In genomic region chr9:99183616-99184015, GRCh38 we compare ENCODE assay signal across 12 cellular contexts. TPM values are rescaled to one million over a fixed set of nuclear protein-coding genes. Genes with fewer than 3 reads are reported as not detected.
A peak's percentile ranks its signal among the peaks of the same experiment; 100 is the strongest.
DNase-seq lines count a peak whose midpoint lies in the region; ATAC-seq, FAIRE-seq and TF ChIP-seq lines count a peak whose summit lies in the region.
"Had no signal": no experiment of that assay in that cellular context is flagged by ENCODE, and none has a peak within 500 bp of the region (broad histone marks: within the 10 kb centered on the region; RNA-seq: fewer than 3 reads in every experiment).

No MANE protein-coding gene starts in this region.

- H3K4me1 ChIP-seq in GM23338 (ENCODE audit: insufficient read depth) (peaks cover 13% of the 10 kb centered on the region), endothelial cell of umbilical vein (ENCODE audit: control insufficient read depth, extremely low read depth, insufficient read depth, low read length) (peaks cover 10% of the 10 kb centered on the region), heart left ventricle (peaks cover 0 to 19% (median 6%) of the 10 kb centered on the region in 12 donors)

- H4K20me1 ChIP-seq in GM23338 (replicated peaks; ENCODE audit: insufficient read depth): no peaks in the 10 kb centered on the region
- H4K20me1 ChIP-seq in endothelial cell of umbilical vein (replicated peaks; ENCODE audit: control insufficient read depth, extremely low read depth, insufficient read depth, low read length): no peaks in the 10 kb centered on the region

- peaks cover 14% of the 10 kb centered on the region for H3K4me1 Mint-ChIP-seq in GM23338
- peaks cover 99% of the 10 kb centered on the region for H3K4me1 Mint-ChIP-seq in activated B cell treated with CpG ODN at 0.5 μM for 24 hours
- H3K4me1 Mint-ChIP-seq in stimulated activated effector memory CD8-positive, alpha-beta T cell treated with anti-CD3 and anti-CD28 coated beads, Interleukin-12 subunit alpha, Interleukin-12 subunit beta, amount 100 ng/mL, for 72 hours: peaks cover 70% of the 10 kb centered on the region

- H3K27me3 ChIP-seq in GM23338 (ENCODE audit: insufficient read depth) (no peaks in the 10 kb centered on the region), endothelial cell of umbilical vein (ENCODE audit: control insufficient read depth in 2 of 2, insufficient read depth in 2 of 2, low read length in 2 of 2) (peaks cover 3% of the 10 kb centered on the region in 2 experiments), heart left ventricle (peaks cover 0 to under 1% (median 0%) of the 10 kb centered on the region in 9 donors)

- H3K36me3 Mint-ChIP-seq in GM23338 (ENCODE audit: low read depth) (no peaks in the 10 kb centered on the region), activated B cell treated with CpG ODN at 0.5 μM for 24 hours (ENCODE audit: low read depth) (peaks cover 2% of the 10 kb centered on the region)
- peaks cover 4% of the 10 kb centered on the region for H3K36me3 Mint-ChIP-seq in stimulated activated effector memory CD8-positive, alpha-beta T cell treated with anti-CD3 and anti-CD28 coated beads, Interleukin-12 subunit alpha, Interleukin-12 subunit beta, amount 100 ng/mL, for 72 hours

- H3K36me3 ChIP-seq in GM23338 (ENCODE audit: insufficient read depth) (no peaks in the 10 kb centered on the region), endothelial cell of umbilical vein (ENCODE audit: control insufficient read depth in 2 of 2, extremely low read depth in 1 of 2, insufficient read depth in 2 of 2, low read length in 2 of 2) (no peaks in the 10 kb centered on the region), heart left ventricle (no peaks in the 10 kb centered on the region)

- H3K27me3 Mint-ChIP-seq in GM23338 (ENCODE audit: insufficient read depth, low read depth, poor library complexity): peaks cover 3% of the 10 kb centered on the region
- no peaks in the 10 kb centered on the region for H3K27me3 Mint-ChIP-seq in activated B cell treated with CpG ODN at 0.5 μM for 24 hours

- H3K4me3 ChIP-seq in GM23338 (no peak overlapping the region), endothelial cell of umbilical vein (replicated peaks in 1 of 3; ENCODE audit: insufficient read depth in 1 of 3, low read depth in 1 of 3, low read length in 3 of 3) (no peak overlapping the region), heart left ventricle (no peak overlapping the region)

- FAIRE-seq in endothelial cell of umbilical vein (lab: Jason Lieb, UNC): no peak
- FAIRE-seq: H54 had no signal

- H3K9me3 Mint-ChIP-seq in GM23338: no peaks in the 10 kb centered on the region
- H3K9me3 Mint-ChIP-seq in activated B cell treated with CpG ODN at 0.5 μM for 24 hours: no peaks in the 10 kb centered on the region
- no peaks in the 10 kb centered on the region for H3K9me3 Mint-ChIP-seq in stimulated activated effector memory CD8-positive, alpha-beta T cell treated with anti-CD3 and anti-CD28 coated beads, Interleukin-12 subunit alpha, Interleukin-12 subunit beta, amount 100 ng/mL, for 72 hours

- TF ChIP-seq POLR2A in endothelial cell of umbilical vein (IDR thresholded peaks at IDR 0.05; ENCODE audit: low read depth, low read length) (no peak), heart left ventricle (IDR thresholded peaks at IDR 0.05) (no peak)

- intact Hi-C loops in activated B cell treated with CpG ODN at 0.5 μM for 24 hours (cut with micrococcal nuclease) (loop anchor here (1.0 to 5.0 kb wide), 18 partner anchors 16 to 1140 kb away; partner anchors contain the start of genes INVS and SEC61B), endothelial cell of umbilical vein (cut with micrococcal nuclease) (loop anchor here (1.0 to 5.0 kb wide), 13 partner anchors 20 to 1412 kb away; partner anchors contain the start of genes ERP44, INVS, NR4A3 and SEC61B), heart left ventricle (cut with DNase I) (loop anchor here in 8 of 10 donors (5.0 to 10.0 kb wide), 9 partner anchors 81 to 1411 kb away; no protein-coding TSS in a partner anchor)

- H3K9me1 ChIP-seq in endothelial cell of umbilical vein (replicated peaks; ENCODE audit: control insufficient read depth, extremely low read depth, insufficient read depth, low read length): no peaks in the 10 kb centered on the region

- 84 to 97% (median 90%) methylated on average over 3 of the region's 3 CpGs for WGBS in heart left ventricle, 4 donors

- ATAC-seq in GM23338: no peak
- ATAC-seq in activated B cell treated with CpG ODN at 0.5 μM for 24 hours (ENCODE audit: low read depth): no peak
- no peak for ATAC-seq in stimulated activated effector memory CD8-positive, alpha-beta T cell treated with anti-CD3 and anti-CD28 coated beads, Interleukin-12 subunit alpha, Interleukin-12 subunit beta, amount 100 ng/mL, for 72 hours
- no peak for ATAC-seq in heart left ventricle

- no peaks in the 10 kb centered on the region for H3K79me2 ChIP-seq in GM23338 (replicated peaks; ENCODE audit: insufficient read depth)
- no peaks in the 10 kb centered on the region for H3K79me2 ChIP-seq in endothelial cell of umbilical vein (ENCODE audit: control insufficient read depth, insufficient read depth, low read length)

- no peak overlapping the region for H3K4me3 Mint-ChIP-seq in GM23338
- H3K4me3 Mint-ChIP-seq in activated B cell treated with CpG ODN at 0.5 μM for 24 hours: peak overlapping the region; percentile 57
- peak overlapping the region; percentile 54 for H3K4me3 Mint-ChIP-seq in stimulated activated effector memory CD8-positive, alpha-beta T cell treated with anti-CD3 and anti-CD28 coated beads, Interleukin-12 subunit alpha, Interleukin-12 subunit beta, amount 100 ng/mL, for 72 hours

- H3K27ac Mint-ChIP-seq in GM23338 (no peak overlapping the region), activated B cell treated with CpG ODN at 0.5 μM for 24 hours (peak overlapping the region; percentile 95)
- peak overlapping the region; percentile 89 for H3K27ac Mint-ChIP-seq in stimulated activated effector memory CD8-positive, alpha-beta T cell treated with anti-CD3 and anti-CD28 coated beads, Interleukin-12 subunit alpha, Interleukin-12 subunit beta, amount 100 ng/mL, for 72 hours

- no peaks in the 10 kb centered on the region for H3F3A ChIP-seq in GM23338 (replicated peaks; ENCODE audit: low read depth)

- CTCF ChIA-PET in activated B cell treated with CpG ODN at 0.5 μM for 24 hours (lab: Charles Lee): interaction anchor here (1.3 to 8.4 kb wide), 10 partner anchors 12 to 829 kb away, joined by 3 to 120 read pairs (median 8); no protein-coding TSS in a partner anchor
- CTCF ChIA-PET in endothelial cell of umbilical vein (lab: Charles Lee): interaction anchor here (0.7 to 3.5 kb wide), 10 partner anchors 20 to 1246 kb away, joined by 3 to 30 read pairs (median 4); no protein-coding TSS in a partner anchor

- TF ChIP-seq CTCF in GM23338 (conservative IDR thresholded peaks at IDR 0.05; ENCODE audit: low read depth in 2 of 2): no peak
- TF ChIP-seq CTCF in activated B cell treated with CpG ODN at 0.5 μM for 24 hours (IDR thresholded peaks at IDR 0.05): no peak
- no peak for TF ChIP-seq CTCF in endothelial cell of umbilical vein (IDR thresholded peaks at IDR 0.05; ENCODE audit: extremely low read depth in 1 of 2, insufficient read depth in 1 of 2, low read depth in 1 of 2, low read length in 2 of 2)
- no peak for TF ChIP-seq CTCF in heart left ventricle (IDR thresholded peaks at IDR 0.05)

- dilution Hi-C loops in endothelial cell of umbilical vein (cut with MboI; ENCODE audit: extremely low pct_ligation_motif_present, low sequenced_read_pairs): no loop called here

- H3K9me3 ChIP-seq in endothelial cell of umbilical vein (replicated peaks; ENCODE audit: control insufficient read depth, insufficient read depth, low read length) (no peaks in the 10 kb centered on the region), heart left ventricle (no peaks in the 10 kb centered on the region)

- DNase-seq in GM23338 (ENCODE audit: low spot score): no peak
- no peak for DNase-seq in activated B cell treated with CpG ODN at 0.5 μM for 24 hours
- DNase-seq in endothelial cell of umbilical vein (ENCODE audit: low read depth, low spot score): no peak
- DNase-seq in stimulated activated effector memory CD8-positive, alpha-beta T cell treated with anti-CD3 and anti-CD28 coated beads, Interleukin-12 subunit alpha, Interleukin-12 subunit beta, amount 100 ng/mL, for 72 hours (ENCODE audit: low spot score in 2 of 2): no peak
- no peak for DNase-seq in heart left ventricle
- DNase-seq in KBM-7: no peak
- DNase-seq in NCI-H524 (lab: John Stamatoyannopoulos, UW): no peak
- DNase-seq: DMS 273 treated with DMSO at 0.1 percent for 48 hours, KG1, NCI-H1092, NCI-H345 had no signal

- no TSS peak for BruUV-seq in endothelial cell of umbilical vein (replicated peaks; lab: Mats Ljungman, UMichigan)

- POLR2A ChIA-PET in activated B cell treated with CpG ODN at 0.5 μM for 24 hours (lab: Charles Lee) (interaction anchor here (0.6 to 10.8 kb wide), 19 partner anchors 11 to 1033 kb away, joined by 3 to 191 read pairs (median 4); partner anchors contain the start of genes ALG2, NR4A3, SEC61B and TGFBR1), endothelial cell of umbilical vein (lab: Charles Lee) (no interaction called here)

- no peak overlapping the region for H3K4me2 ChIP-seq in GM23338
- no peak overlapping the region for H3K4me2 ChIP-seq in endothelial cell of umbilical vein (ENCODE audit: insufficient read depth, low read length)

- H3K9me2 ChIP-seq in GM23338 (ENCODE audit: insufficient read depth): no peaks in the 10 kb centered on the region

- H2AFZ ChIP-seq in GM23338 (peak overlapping the region; percentile 97; the same call in 1 of the 2 replicates), endothelial cell of umbilical vein (ENCODE audit: low read depth, low read length) (peak overlapping the region; percentile 81)

- H3K27ac ChIP-seq in GM23338 (ENCODE audit: low read depth) (no peak overlapping the region), endothelial cell of umbilical vein (ENCODE audit: insufficient read depth, low read depth, low read length) (peak overlapping the region; percentile 88), heart left ventricle (no peak overlapping the region)

- in situ Hi-C loops in KBM-7 (cut with MboI; ENCODE audit: low pct_unique_long_range_greater_than_20kb, low sequenced_read_pairs): loop anchor here (25.0 kb wide), 1 partner anchor 829 kb away; no protein-coding TSS in a partner anchor

- H3K9ac ChIP-seq in endothelial cell of umbilical vein (replicated peaks; ENCODE audit: extremely low read depth, insufficient read depth, low read length): peak overlapping the region; percentile 62

RNA-seq across cellular contexts. Expression of gene ALG2, which starts 38.1 kb away (rescaled TPM):
- total RNA-seq in GM23338 (2014; rRNA removed; shearing (Covaris generic)): 34.3 and 39.7 TPM in 2 replicates
- polyA plus RNA-seq in GM23338 (2016; fragmentation: Nextera tagmentation; extraction: Ambion mirVana): 28.8 and 31.5 TPM in 2 replicates
- 51.9 and 54.4 TPM in 2 replicates for total RNA-seq in activated B cell treated with CpG ODN at 0.5 μM for 24 hours
- total RNA-seq in endothelial cell of umbilical vein: 31.4 and 32.4 TPM in 2 replicates
- 40.7 and 42.7 TPM in 2 replicates for polyA plus RNA-seq in endothelial cell of umbilical vein
- polyA plus RNA-seq in endothelial cell of umbilical vein (2011; cell fraction: cytosol; rRNA removed): 36.8 and 44.7 TPM in 2 replicates
- 32.5 and 36.5 TPM in 2 replicates for polyA plus RNA-seq in endothelial cell of umbilical vein (2011; cell fraction: nucleus; rRNA removed)
- polyA plus RNA-seq in endothelial cell of umbilical vein (2012): 39.0 TPM in 2 replicates
- 39.9 and 45.5 TPM in 2 replicates for polyA minus RNA-seq in endothelial cell of umbilical vein
- 21.3 TPM for polyA minus RNA-seq in endothelial cell of umbilical vein (2011; cell fraction: cytosol; rRNA and poly(A)+ RNA removed)
- 26.2 and 29.1 TPM in 2 replicates for polyA minus RNA-seq in endothelial cell of umbilical vein (2011; cell fraction: nucleus; rRNA and poly(A)+ RNA removed)
- total RNA-seq in heart left ventricle: 10 to 100 TPM; 13.0 to 21.6 (median 14.8) TPM
- polyA plus RNA-seq in heart left ventricle: 10 to 100 TPM in 1 of 2 donors, 1 to 10 TPM in 1; 8.7 to 17.2 TPM

RNA-seq across cellular contexts. Expression of gene SEC61B, which starts 38.5 kb away (rescaled TPM):
- 90.5 and 133 TPM in 2 replicates for total RNA-seq in GM23338 (2014; rRNA removed; shearing (Covaris generic))
- polyA plus RNA-seq in GM23338 (2016; fragmentation: Nextera tagmentation; extraction: Ambion mirVana) (602 and 623 TPM in 2 replicates), endothelial cell of umbilical vein (528 and 594 TPM in 2 replicates), heart left ventricle (100 to 1,000 TPM in 1 of 2 donors, 10 to 100 TPM in 1; 82.5 to 165 TPM)
- total RNA-seq in activated B cell treated with CpG ODN at 0.5 μM for 24 hours (200 and 243 TPM in 2 replicates), endothelial cell of umbilical vein (241 and 242 TPM in 2 replicates), heart left ventricle (10 to 100 TPM; 29.9 to 62.5 (median 39.5) TPM)
- polyA plus RNA-seq in endothelial cell of umbilical vein (2011; cell fraction: cytosol; rRNA removed): 403 and 404 TPM in 2 replicates
- 121 and 124 TPM in 2 replicates for polyA plus RNA-seq in endothelial cell of umbilical vein (2011; cell fraction: nucleus; rRNA removed)
- polyA plus RNA-seq in endothelial cell of umbilical vein (2012): 464 and 482 TPM in 2 replicates
- 98.5 and 98.6 TPM in 2 replicates for polyA minus RNA-seq in endothelial cell of umbilical vein
- 29.8 TPM for polyA minus RNA-seq in endothelial cell of umbilical vein (2011; cell fraction: cytosol; rRNA and poly(A)+ RNA removed)
- 48.2 and 54.3 TPM in 2 replicates for polyA minus RNA-seq in endothelial cell of umbilical vein (2011; cell fraction: nucleus; rRNA and poly(A)+ RNA removed)
